Comparison of ENCODE assay signal across 11 cellular contexts in the genomic region with DNA sequence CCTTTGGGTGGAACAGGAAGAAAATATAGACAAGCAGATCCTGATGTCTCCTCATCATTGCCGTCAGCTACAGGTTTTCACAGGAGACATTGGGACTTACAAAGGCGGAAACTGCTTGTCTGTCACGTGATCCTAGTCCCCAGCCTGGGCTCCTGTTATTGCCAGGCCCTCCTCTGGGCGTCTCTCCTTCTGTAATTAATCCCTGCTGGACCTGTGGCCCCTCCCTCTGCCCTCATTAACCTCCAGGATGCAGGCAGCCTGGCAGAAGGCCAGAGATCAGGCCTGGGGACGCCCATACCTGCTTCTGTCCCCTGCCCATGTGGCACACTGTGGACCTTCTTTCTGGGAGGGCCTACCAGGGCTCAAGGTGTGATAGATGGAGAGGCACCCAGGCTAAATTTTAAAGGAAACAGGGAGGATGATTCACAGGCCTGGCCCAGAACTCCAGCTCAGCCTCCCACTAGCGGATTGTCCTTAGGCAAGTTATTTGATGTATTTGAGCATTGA. TPM values are rescaled to one million over a fixed set of nuclear protein-coding genes. Genes with fewer than 3 reads are reported as not detected.
DNase-seq lines count a peak whose midpoint lies in the region; ATAC-seq and TF ChIP-seq lines count a peak whose summit lies in the region.
"Had no signal": no experiment of that assay in that cellular context is flagged by ENCODE, and none has a peak within 500 bp of the region (broad histone marks: within the 10 kb centered on the region; RNA-seq: fewer than 3 reads in every experiment).

No MANE protein-coding gene starts in this region.

- peak overlapping the region in 4 of 7 donors; percentile 46 to 68 (median 63) for H3K27ac Mint-ChIP-seq in CD14-positive monocyte
- peak overlapping the region; percentile 99 for H3K27ac Mint-ChIP-seq in T-cell
- no peak overlapping the region for H3K27ac Mint-ChIP-seq in activated CD4-positive, alpha-beta T cell treated with anti-CD3 and anti-CD28 coated beads for 36 hours

- H3K36me3 Mint-ChIP-seq in CD14-positive monocyte (peaks cover 34 to 42% of the 10 kb centered on the region in 2 donors), T-cell (peaks cover 25% of the 10 kb centered on the region)
- peaks cover 26% of the 10 kb centered on the region for H3K36me3 Mint-ChIP-seq in activated CD4-positive, alpha-beta T cell treated with anti-CD3 and anti-CD28 coated beads for 36 hours (ENCODE audit: low read depth)

- TF ChIP-seq CTCF in CD14-positive monocyte (IDR thresholded peaks at IDR 0.05) = no peak

- POLR2A ChIA-PET in T-cell (lab: Charles Lee) = no interaction called here
- POLR2A ChIA-PET in activated CD4-positive, alpha-beta T cell treated with anti-CD3 and anti-CD28 coated beads for 36 hours (lab: Charles Lee) = no interaction called here

- no peak overlapping the region for H3K4me3 Mint-ChIP-seq in CD14-positive monocyte
- H3K4me3 Mint-ChIP-seq in T-cell = no peak overlapping the region
- no peak overlapping the region for H3K4me3 Mint-ChIP-seq in activated CD4-positive, alpha-beta T cell treated with anti-CD3 and anti-CD28 coated beads for 36 hours

- CTCF ChIA-PET in T-cell (lab: Charles Lee) = interaction anchor here in 1 of 2 donors (0.7 kb wide), 1 partner anchor 279 kb away, joined by 3 read pairs; no protein-coding TSS in a partner anchor
- CTCF ChIA-PET in activated CD4-positive, alpha-beta T cell treated with anti-CD3 and anti-CD28 coated beads for 36 hours (lab: Charles Lee) = interaction anchor here (3.2 kb wide), 1 partner anchor 34 kb away, joined by 10 read pairs; no protein-coding TSS in a partner anchor

- peaks cover 0 to 1% (median 0%) of the 10 kb centered on the region in 7 donors for H3K9me3 Mint-ChIP-seq in CD14-positive monocyte
- no peaks in the 10 kb centered on the region for H3K9me3 Mint-ChIP-seq in T-cell
- no peaks in the 10 kb centered on the region for H3K9me3 Mint-ChIP-seq in activated CD4-positive, alpha-beta T cell treated with anti-CD3 and anti-CD28 coated beads for 36 hours (ENCODE audit: low read depth)

- ATAC-seq in T-cell (replicated peaks in 1 of 4) = no peak
- ATAC-seq in HG03565 (IDR thresholded peaks at IDR 0.05; ENCODE audit: unreplicated experiment) = no peak
- ATAC-seq in activated CD4-positive, alpha-beta T cell treated with anti-CD3 and anti-CD28 coated beads for 36 hours = no peak

- H3K4me1 Mint-ChIP-seq in CD14-positive monocyte (peaks cover 85% of the 10 kb centered on the region), T-cell (peaks cover 73 to 88% (median 83%) of the 10 kb centered on the region in 3 donors)
- H3K4me1 Mint-ChIP-seq in activated CD4-positive, alpha-beta T cell treated with anti-CD3 and anti-CD28 coated beads for 36 hours = peaks cover 70% of the 10 kb centered on the region

- DNase-seq in CD14-positive monocyte (ENCODE audit: low spot score) (no peak), HT-29 (ENCODE audit: low spot score) (peak; percentile 89), T-cell (no peak), iPS-NIHi7 (ENCODE audit: extremely low spot score) (peak; percentile 81), germinal center (ENCODE audit: low spot score) (no peak), hepatic stellate cell (ENCODE audit: low spot score) (no peak)
- DNase-seq in activated CD4-positive, alpha-beta T cell treated with anti-CD3 and anti-CD28 coated beads for 36 hours = no peak
- DNase-seq: activated T-cell treated with anti-CD3 and anti-CD28 coated beads, Interleukin-2, amount 50 U/mL, for 48 hours; head of caudate nucleus; NCI-H2081 had no signal

- intact Hi-C loops in CD14-positive monocyte (cut with micrococcal nuclease) = no loop called here
- intact Hi-C loops in activated CD4-positive, alpha-beta T cell treated with anti-CD3 and anti-CD28 coated beads for 36 hours (cut with DNase I, micrococcal nuclease) = loop anchor here (10.0 kb wide), 1 partner anchor 426 kb away; a partner anchor contains a TSS

- H3K27me3 Mint-ChIP-seq in CD14-positive monocyte (ENCODE audit: low read depth in 3 of 3) (peaks cover 0 to 3% (median 0%) of the 10 kb centered on the region in 3 donors), T-cell (no peaks in the 10 kb centered on the region)
- H3K27me3 Mint-ChIP-seq in activated CD4-positive, alpha-beta T cell treated with anti-CD3 and anti-CD28 coated beads for 36 hours = no peaks in the 10 kb centered on the region

RNA-seq across cellular contexts. Expression of a gene that starts 2.4 kb away (rescaled TPM):
- 1 to 10 TPM in 1 of 2 donors, not detected in 1; 1.4 TPM for polyA plus RNA-seq in CD14-positive monocyte
- total RNA-seq in HT-29 (2014; rRNA removed; shearing (Covaris generic)) = 4.0 and 9.8 TPM in 2 replicates
- 1 to 10 TPM in 3 of 5 donors, under 1 TPM in 1, not detected in 1; 0.36 to 1.6 (median 1.2) TPM for total RNA-seq in T-cell
- total RNA-seq in activated CD4-positive, alpha-beta T cell treated with anti-CD3 and anti-CD28 coated beads for 36 hours = 1 to 10 TPM; 2.4 to 3.4 TPM

RNA-seq across cellular contexts. Expression of a gene that starts 2.6 kb away (rescaled TPM):
- 1,000 to 10,000 TPM; 4,414 to 5,004 TPM for polyA plus RNA-seq in CD14-positive monocyte
- 2,272 and 2,428 TPM in 2 replicates for total RNA-seq in HT-29 (2014; rRNA removed; shearing (Covaris generic))
- 100 to 1,000 TPM; 200 to 467 (median 400) TPM for total RNA-seq in T-cell
- 100 to 1,000 TPM; 219 to 349 TPM for total RNA-seq in activated CD4-positive, alpha-beta T cell treated with anti-CD3 and anti-CD28 coated beads for 36 hours

RNA-seq across cellular contexts. Expression of a gene that starts 7.2 kb away (rescaled TPM):
- polyA plus RNA-seq in CD14-positive monocyte = 1,000 to 10,000 TPM; 6,092 to 7,344 TPM
- total RNA-seq in HT-29 (2014; rRNA removed; shearing (Covaris generic)) = 694 and 702 TPM in 2 replicates
- 100 to 1,000 TPM; 297 to 698 (median 384) TPM for total RNA-seq in T-cell
- 100 to 1,000 TPM in 1 of 2 experiments, 10 to 100 TPM in 1; 84.8 to 166 TPM for total RNA-seq in activated CD4-positive, alpha-beta T cell treated with anti-CD3 and anti-CD28 coated beads for 36 hours

RNA-seq across cellular contexts. Expression of a gene that starts 10.7 kb away (rescaled TPM):
- under 1 TPM in 1 of 2 donors, not detected in 1; 0.54 TPM for polyA plus RNA-seq in CD14-positive monocyte
- total RNA-seq in HT-29 (2014; rRNA removed; shearing (Covaris generic)) = 2.6 and 4.9 TPM in 2 replicates
- total RNA-seq in T-cell = not detected
- total RNA-seq in activated CD4-positive, alpha-beta T cell treated with anti-CD3 and anti-CD28 coated beads for 36 hours = not detected

RNA-seq across cellular contexts. Expression of a gene that starts 27.3 kb away (rescaled TPM):
- polyA plus RNA-seq in CD14-positive monocyte = not detected
- total RNA-seq in HT-29 (2014; rRNA removed; shearing (Covaris generic)) = 17.9 and 26.4 TPM in 2 replicates
- under 1 TPM in 1 of 5 donors, not detected in 4; 0.66 TPM for total RNA-seq in T-cell
- 1 to 10 TPM; 3.3 to 7.0 TPM for total RNA-seq in activated CD4-positive, alpha-beta T cell treated with anti-CD3 and anti-CD28 coated beads for 36 hours

Comparison
In these comparisons a context has a peak if more than half of its experiments do, and no peak if none do; other contexts are left out.
1. DNase-seq: peak in HT-29 (single experiment) and iPS-NIHi7 (single experiment); none in CD14-positive monocyte (single experiment), T-cell (0 of 34), germinal center (single experiment), hepatic stellate cell (single experiment) and activated CD4-positive, alpha-beta T cell treated with anti-CD3 and anti-CD28 coated beads for 36 hours (single experiment).
2. intact Hi-C loops: an anchor here in activated CD4-positive, alpha-beta T cell treated with anti-CD3 and anti-CD28 coated beads for 36 hours (10.0 kb wide); none called in CD14-positive monocyte.